In genomic region chr7:114660007-114660406, GRCh38 we compare ENCODE assay signal across 20 cellular contexts.
DNase-seq lines count a peak whose midpoint lies in the region; TF ChIP-seq lines count a peak whose summit lies in the region.
"Had no signal": no experiment of that assay in that cellular context is flagged by ENCODE, and none has a peak within 500 bp of the region (broad histone marks: within the 10 kb centered on the region; RNA-seq: fewer than 3 reads in every experiment).

No MANE protein-coding gene starts in this region.

- no peak overlapping the region for H3K4me3 Mint-ChIP-seq in progenitor cell of endocrine pancreas (ENCODE audit: low read depth)
- no peak overlapping the region for H3K4me3 Mint-ChIP-seq in activated T-cell treated with anti-CD3 and anti-CD28 coated beads, Interleukin-2, amount 50 U/mL, for 24 hours
- H3K4me3 Mint-ChIP-seq: activated naive CD8-positive, alpha-beta T cell; naive thymus-derived CD8-positive, alpha-beta T cell had no signal

- no peaks in the 10 kb centered on the region for H4K20me1 ChIP-seq in SK-N-SH (ENCODE audit: insufficient read depth)

- POLR2A ChIA-PET in SK-N-SH (lab: Yijun Ruan, JAX), result no interaction called here

- DNase-seq in NCI-H1694 treated with DMSO at 0.1 percent for 48 hours (lab: John Stamatoyannopoulos, UW) (peak; percentile 54), NCI-H1694 (lab: John Stamatoyannopoulos, UW) (no peak), NCI-H2081 treated with DMSO at 0.1 percent for 48 hours (lab: John Stamatoyannopoulos, UW) (peak; percentile 96), WERI-Rb-1 (no peak), progenitor cell of endocrine pancreas (ENCODE audit: low spot score, unreplicated experiment) (no peak), SK-N-SH (no peak)
- DNase-seq in activated naive CD4-positive, alpha-beta T cell treated with anti-CD3 and anti-CD28 coated beads, Interleukin-2, amount 50 U/mL, for 16 hours, result no peak
- DNase-seq in activated T-cell treated with anti-CD3 and anti-CD28 coated beads, Interleukin-2, amount 50 U/mL, for 24 hours, result no peak
- DNase-seq: 8988T; foreskin keratinocyte; Kasumi-1; left ventricle myocardium inferior; naive thymus-derived CD8-positive, alpha-beta T cell; NCI-H524; stimulated activated CD4-positive, alpha-beta T cell treated with anti-CD3 and anti-CD28 coated beads, Interleukin-2, amount 100 ng/mL, for 24 hours; T-helper 2 cell had no signal

- WGBS in SK-N-SH (ENCODE audit: low lambda C conversion rate), result 13% methylated on average over 3 of the region's 3 CpGs

- no peaks in the 10 kb centered on the region for H3K36me3 Mint-ChIP-seq in progenitor cell of endocrine pancreas (ENCODE audit: insufficient read depth)
- H3K36me3 Mint-ChIP-seq in activated T-cell treated with anti-CD3 and anti-CD28 coated beads, Interleukin-2, amount 50 U/mL, for 24 hours (ENCODE audit: low read depth), result no peaks in the 10 kb centered on the region
- H3K36me3 Mint-ChIP-seq: activated naive CD8-positive, alpha-beta T cell; naive thymus-derived CD8-positive, alpha-beta T cell had no signal

- H3K9me2 ChIP-seq in SK-N-SH, result no peaks in the 10 kb centered on the region

- no peak overlapping the region for H3K9ac ChIP-seq in SK-N-SH

- H3K4me1 ChIP-seq in SK-N-SH (ENCODE audit: control insufficient read depth in 1 of 2, insufficient read depth in 2 of 2, low read depth in 1 of 2, low read length in 1 of 2), result no peaks in the 10 kb centered on the region; a peak in 1 of 4 replicates
- H3K4me1 ChIP-seq: foreskin keratinocyte had no signal

- no peak overlapping the region for H3K4me2 ChIP-seq in SK-N-SH

- no peaks in the 10 kb centered on the region for H3K79me2 ChIP-seq in SK-N-SH (ENCODE audit: insufficient read depth)

- H3K36me3 ChIP-seq in WERI-Rb-1, result peaks cover 27% of the 10 kb centered on the region
- no peaks in the 10 kb centered on the region for H3K36me3 ChIP-seq in SK-N-SH (replicated peaks in 1 of 2; ENCODE audit: control insufficient read depth in 1 of 2, insufficient read depth in 2 of 2, low read length in 1 of 2)
- H3K36me3 ChIP-seq: left ventricle myocardium inferior, right atrium auricular region had no signal

- no peak for TF ChIP-seq RAD21 in SK-N-SH (IDR thresholded peaks at IDR 0.05; ENCODE audit: low read length)

- H3K4me3 ChIP-seq in WERI-Rb-1 (ENCODE audit: low read depth, low read length) (no peak overlapping the region), SK-N-SH (ENCODE audit: low read depth in 2 of 2, low read length in 1 of 2) (no peak overlapping the region)
- H3K4me3 ChIP-seq: left ventricle myocardium inferior, right atrium auricular region had no signal

- no peaks in the 10 kb centered on the region for H3K9me3 Mint-ChIP-seq in progenitor cell of endocrine pancreas (ENCODE audit: low read depth)
- H3K9me3 Mint-ChIP-seq in activated T-cell treated with anti-CD3 and anti-CD28 coated beads, Interleukin-2, amount 50 U/mL, for 24 hours, result no peaks in the 10 kb centered on the region
- H3K9me3 Mint-ChIP-seq: naive thymus-derived CD8-positive, alpha-beta T cell had no signal

- CTCF ChIA-PET in SK-N-SH (lab: Yijun Ruan, JAX), result interaction anchor here (0.9 kb wide), 1 partner anchor 635 kb away, joined by 3 read pairs; no protein-coding TSS in a partner anchor

- peak overlapping the region; percentile 25 for H3K27ac Mint-ChIP-seq in progenitor cell of endocrine pancreas
- no peak overlapping the region for H3K27ac Mint-ChIP-seq in activated T-cell treated with anti-CD3 and anti-CD28 coated beads, Interleukin-2, amount 50 U/mL, for 24 hours
- H3K27ac Mint-ChIP-seq: activated naive CD8-positive, alpha-beta T cell; naive thymus-derived CD8-positive, alpha-beta T cell had no signal

- H3K9me3 ChIP-seq in WERI-Rb-1 (ENCODE audit: severe bottlenecking) (no peaks in the 10 kb centered on the region), SK-N-SH (no peaks in the 10 kb centered on the region)
- H3K9me3 ChIP-seq: left ventricle myocardium inferior, right atrium auricular region had no signal

- no peak overlapping the region for H2AFZ ChIP-seq in SK-N-SH (ENCODE audit: low read depth)

- TF ChIP-seq CTCF in WERI-Rb-1 (IDR thresholded peaks at IDR 0.05; ENCODE audit: low read depth, low read length) (no peak), progenitor cell of endocrine pancreas (IDR thresholded peaks at IDR 0.05; ENCODE audit: unreplicated experiment) (no peak), SK-N-SH (IDR thresholded peaks at IDR 0.05) (no peak)

- H3K27me3 ChIP-seq in WERI-Rb-1 (ENCODE audit: insufficient read depth, low read depth, severe bottlenecking), result no peaks in the 10 kb centered on the region
- 0 out of 2 replicates have a peak, but pooled peaks cover 5% of the 10 kb centered on the region for H3K27me3 ChIP-seq in SK-N-SH (ENCODE audit: insufficient read depth)
- H3K27me3 ChIP-seq: foreskin keratinocyte, right atrium auricular region had no signal

- H3K27ac ChIP-seq in WERI-Rb-1, result peak overlapping the region; percentile 23
- no peak overlapping the region for H3K27ac ChIP-seq in SK-N-SH (ENCODE audit: low read depth in 2 of 2, low read length in 1 of 2)
- H3K27ac ChIP-seq: C4-2B, foreskin keratinocyte, left ventricle myocardium inferior, right atrium auricular region, RWPE1 had no signal

- H3F3A ChIP-seq in SK-N-SH (replicated peaks; ENCODE audit: insufficient read depth), result no peaks in the 10 kb centered on the region

- no peak for TF ChIP-seq EP300 in SK-N-SH (IDR thresholded peaks at IDR 0.05; ENCODE audit: borderline replicate concordance in 1 of 2, low read depth in 1 of 2, low read length in 1 of 2)

- H3K4me1 Mint-ChIP-seq in progenitor cell of endocrine pancreas (ENCODE audit: low read depth), result peaks cover 15% of the 10 kb centered on the region
- peaks cover 4% of the 10 kb centered on the region for H3K4me1 Mint-ChIP-seq in activated T-cell treated with anti-CD3 and anti-CD28 coated beads, Interleukin-2, amount 50 U/mL, for 24 hours (ENCODE audit: low read depth)
- H3K4me1 Mint-ChIP-seq: naive thymus-derived CD8-positive, alpha-beta T cell had no signal

- no peaks in the 10 kb centered on the region for H3K27me3 Mint-ChIP-seq in progenitor cell of endocrine pancreas
- H3K27me3 Mint-ChIP-seq in activated T-cell treated with anti-CD3 and anti-CD28 coated beads, Interleukin-2, amount 50 U/mL, for 24 hours, result no peaks in the 10 kb centered on the region
- H3K27me3 Mint-ChIP-seq: naive thymus-derived CD8-positive, alpha-beta T cell had no signal

TF ChIP-seq in SK-N-SH, 30 proteins besides CTCF, POLR2A, EP300 and RAD21:
- no peak for TF ChIP-seq EZH2phosphoT487 (IDR thresholded peaks at IDR 0.05; ENCODE audit: borderline replicate concordance, low read depth)
- TF ChIP-seq POLR2AphosphoS5 (IDR thresholded peaks at IDR 0.05; ENCODE audit: low read depth, low read length), result no peak
- no peak for TF ChIP-seq TEAD4 (IDR thresholded peaks at IDR 0.05; ENCODE audit: borderline replicate concordance, insufficient read depth)
- TF ChIP-seq MXI1 (IDR thresholded peaks at IDR 0.05; ENCODE audit: low read depth, low read length), result no peak
- TF ChIP-seq JUND (IDR thresholded peaks at IDR 0.05), result no peak
- TF ChIP-seq REST (IDR thresholded peaks at IDR 0.05; ENCODE audit: low read depth, low read length), result no peak
- no peak for TF ChIP-seq IRF3 (IDR thresholded peaks at IDR 0.05; ENCODE audit: low read depth, low read length)
- no peak for TF ChIP-seq USF2 (IDR thresholded peaks at IDR 0.05; ENCODE audit: borderline replicate concordance, low read depth, low read length)
- TF ChIP-seq SMC3 (IDR thresholded peaks at IDR 0.05; ENCODE audit: low read depth, low read length), result no peak

Comparison
In these comparisons a context has a peak if more than half of its experiments do, and no peak if none do; other contexts are left out.
1. DNase-seq: peak in NCI-H1694 treated with DMSO at 0.1 percent for 48 hours (single experiment) and NCI-H2081 treated with DMSO at 0.1 percent for 48 hours (single experiment); none in NCI-H1694 (single experiment), WERI-Rb-1 (single experiment), progenitor cell of endocrine pancreas (single experiment), SK-N-SH (single experiment), activated naive CD4-positive, alpha-beta T cell treated with anti-CD3 and anti-CD28 coated beads, Interleukin-2, amount 50 U/mL, for 16 hours (single experiment) and activated T-cell treated with anti-CD3 and anti-CD28 coated beads, Interleukin-2, amount 50 U/mL, for 24 hours (single experiment).